In genomic region chr17:42436401-42436800, GRCh38 we compare ENCODE assay signal across 1 cellular context.
TF ChIP-seq lines count a peak whose summit lies in the region.

No MANE protein-coding gene starts in this region.

TF ChIP-seq in IMR-90, 13 proteins besides CTCF, POLR2A, EP300 and RAD21 (continued from another document):
- TF ChIP-seq NFE2L2 (IDR thresholded peaks at IDR 0.05; ENCODE audit: low read depth, low read length) (no peak), MAFK (IDR thresholded peaks at IDR 0.05; ENCODE audit: low read depth, low read length) (no peak), MAZ (IDR thresholded peaks at IDR 0.05; ENCODE audit: borderline replicate concordance, low read depth, low read length) (no peak)
